Comparison of ENCODE assay signal across 16 cellular contexts in genomic region chr2:151544449-151544848, GRCh38.
"Had no signal": no experiment of that assay in that cellular context is flagged by ENCODE, and none has a peak within 500 bp of the region (broad histone marks: within the 10 kb centered on the region; RNA-seq: fewer than 3 reads in every experiment).

No MANE protein-coding gene starts in this region.

- H3K36me3 ChIP-seq: adrenal gland, upper lobe of left lung had no signal

- H3K4me3 ChIP-seq: adrenal gland, right atrium auricular region, upper lobe of left lung had no signal

- H3K27ac ChIP-seq: adrenal gland, parathyroid adenoma, right atrium auricular region, upper lobe of left lung had no signal

- H3K9me3 ChIP-seq: adrenal gland, right atrium auricular region, upper lobe of left lung had no signal

- DNase-seq: activated CD4-positive, alpha-beta T cell treated with anti-CD3 and anti-CD28 coated beads for 48 hours; activated CD8-positive, alpha-beta memory T cell treated with anti-CD3 and anti-CD28 coated beads for 24 hours; activated naive CD4-positive, alpha-beta T cell treated with anti-CD3 and anti-CD28 coated beads, Interleukin-2, amount 10 ng/mL, durations not matched to agents 7 days and 5 days; adrenal gland; dermis blood vessel endothelial cell; endodermal cell; erythroblast; foreskin melanocyte; midbrain; naive B cell; T-helper 1 cell; upper lobe of left lung had no signal

- H3K4me1 ChIP-seq: adrenal gland, parathyroid adenoma, right atrium auricular region, upper lobe of left lung had no signal

- ATAC-seq: stimulated activated memory B cell treated with anti-CD40 and anti-IgM and Interleukin-4, amounts not matched to agents 10 μg/mL and 1 μg/mL and 100 μg/mL, for 72 hours; WTC11 had no signal

- H3K27me3 ChIP-seq: adrenal gland, right atrium auricular region, upper lobe of left lung had no signal
